Comparison of ENCODE assay signal across 10 cellular contexts in genomic region chr17:58960068-58960467, GRCh38.
DNase-seq lines count a peak whose midpoint lies in the region; ATAC-seq, FAIRE-seq and TF ChIP-seq lines count a peak whose summit lies in the region.
"Had no signal": no experiment of that assay in that cellular context is flagged by ENCODE, and none has a peak within 500 bp of the region (broad histone marks: within the 10 kb centered on the region; RNA-seq: fewer than 3 reads in every experiment).

No MANE protein-coding gene starts in this region.

- no peaks in the 10 kb centered on the region for H3K4me1 ChIP-seq in H1 (replicated peaks in 1 of 4; ENCODE audit: control insufficient read depth in 3 of 4, insufficient read depth in 4 of 4, low read length in 3 of 4)
- no peaks in the 10 kb centered on the region for H3K4me1 ChIP-seq in CD8-positive, alpha-beta memory T cell (ENCODE audit: insufficient read depth, low read length)

- H3K56ac ChIP-seq in H1 (replicated peaks; ENCODE audit: insufficient read length, low read depth, low read length), result no peak overlapping the region

- no peak overlapping the region for H3K27ac ChIP-seq in H1 (ENCODE audit: low read depth, low read length)
- no peak overlapping the region for H3K27ac ChIP-seq in CD8-positive, alpha-beta memory T cell (ENCODE audit: low read depth, low read length)

- H3K27ac Mint-ChIP-seq in CD8-positive, alpha-beta memory T cell, result no peak overlapping the region
- no peak overlapping the region for H3K27ac Mint-ChIP-seq in T-helper 17 cell
- H3K27ac Mint-ChIP-seq: nephron; T-helper 1 cell treated with Interleukin-12 subunit alpha and Interleukin-12 subunit beta and Interleukin-4 antibody, amounts not matched to agents 30 μg/mL and 1 μg/mL, for 36 hours had no signal

- CTCF ChIA-PET in H1 (lab: Charles Lee; ENCODE audit: partially characterized antibody), result interaction anchor here (0.7 to 2.0 kb wide), 6 partner anchors 10 to 71 kb away, joined by 3 to 6 read pairs (median 4); no protein-coding TSS in a partner anchor
- CTCF ChIA-PET in CD8-positive, alpha-beta memory T cell (lab: Charles Lee), result no interaction called here

- no peak overlapping the region for H2BK120ac ChIP-seq in H1 (replicated peaks; ENCODE audit: low read depth, low read length)

- H3K4me3 Mint-ChIP-seq in CD8-positive, alpha-beta memory T cell, result no peak overlapping the region
- H3K4me3 Mint-ChIP-seq in T-helper 17 cell, result no peak overlapping the region
- H3K4me3 Mint-ChIP-seq: nephron; T-helper 1 cell treated with Interleukin-12 subunit alpha and Interleukin-12 subunit beta and Interleukin-4 antibody, amounts not matched to agents 30 μg/mL and 1 μg/mL, for 36 hours had no signal

- peak; percentile 55 for FAIRE-seq in H1 (lab: Jason Lieb, UNC)

- peaks cover 0 to 16% of the 10 kb centered on the region in 2 donors for H3K27me3 Mint-ChIP-seq in CD8-positive, alpha-beta memory T cell
- peaks cover 7% of the 10 kb centered on the region for H3K27me3 Mint-ChIP-seq in T-helper 17 cell

- H2AFZ ChIP-seq in H1 (ENCODE audit: low read length), result no peak overlapping the region

- H3K36me3 ChIP-seq in H1 (ENCODE audit: control insufficient read depth in 2 of 4, insufficient read depth in 4 of 4, low read length in 3 of 4), result no peaks in the 10 kb centered on the region; a peak in 1 of 8 replicates
- H3K36me3 ChIP-seq in CD8-positive, alpha-beta memory T cell (ENCODE audit: insufficient read depth, low read length), result no peaks in the 10 kb centered on the region

- H3K18ac ChIP-seq in H1 (ENCODE audit: extremely low read depth, low read length), result no peak overlapping the region

- no peak overlapping the region for H3K4me3 ChIP-seq in H1 (ENCODE audit: extremely low read depth in 1 of 4, insufficient read depth in 2 of 4, low read depth in 3 of 4, low read length in 4 of 4)
- H3K4me3 ChIP-seq in CD8-positive, alpha-beta memory T cell (ENCODE audit: low read length), result no peak overlapping the region

- no peaks in the 10 kb centered on the region for H3K36me3 Mint-ChIP-seq in CD8-positive, alpha-beta memory T cell
- peaks cover 3% of the 10 kb centered on the region for H3K36me3 Mint-ChIP-seq in T-helper 17 cell (ENCODE audit: low read depth)

- DNase-seq in GM13976 (ENCODE audit: low spot score) (peak; percentile 62), NCI-H2196 (lab: John Stamatoyannopoulos, UW; ENCODE audit: unreplicated experiment) (peak; percentile 70), H1 (ENCODE audit: low read depth in 1 of 2, low spot score in 2 of 2) (no peak), renal cortical epithelial cell (ENCODE audit: low read depth) (peak; percentile 94), left ventricle myocardium superior (no peak), T-helper 17 cell (no peak)
- no peak for DNase-seq in CD8-positive, alpha-beta memory T cell

- intact Hi-C loops in left ventricle myocardium superior (cut with micrococcal nuclease), result no loop called here

- H3K79me2 ChIP-seq in H1 (ENCODE audit: control insufficient read depth in 1 of 2, insufficient read depth in 2 of 2, low read length in 2 of 2), result no peaks in the 10 kb centered on the region

- peak; percentile 14 to 48; a peak in 3 of 4 replicates for TF ChIP-seq RAD21 in H1 (IDR thresholded peaks at IDR 0.05 in 1 of 2, conservative IDR thresholded peaks at IDR 0.05 in 1 of 2; ENCODE audit: low read depth in 2 of 2, low read length in 2 of 2)

- H4K8ac ChIP-seq in H1 (ENCODE audit: extremely low read depth, insufficient read depth, low read length), result no peak overlapping the region

- in situ Hi-C loops in GM13976 (cut with MboI; ENCODE audit: low sequenced_read_pairs, unreplicated experiment), result no loop called here

- POLR2A ChIA-PET in H1 (lab: Charles Lee; ENCODE audit: partially characterized antibody), result interaction anchor here (0.6 kb wide), 1 partner anchor 238 kb away, joined by 3 read pairs; no protein-coding TSS in a partner anchor
- POLR2A ChIA-PET in CD8-positive, alpha-beta memory T cell (lab: Charles Lee), result no interaction called here

- no peaks in the 10 kb centered on the region for H3K27me3 ChIP-seq in H1 (replicated peaks in 1 of 4; ENCODE audit: control insufficient read depth in 3 of 4, extremely low read depth in 1 of 4, insufficient read depth in 3 of 4, low read length in 3 of 4)
- no peaks in the 10 kb centered on the region for H3K27me3 ChIP-seq in CD8-positive, alpha-beta memory T cell (ENCODE audit: insufficient read depth, low read length, poor library complexity, severe bottlenecking)

- H2AK5ac ChIP-seq in H1 (ENCODE audit: low read depth, low read length), result no peak overlapping the region

- peak; percentile 15 for TF ChIP-seq CTCF in GM13976 (IDR thresholded peaks at IDR 0.05; ENCODE audit: borderline replicate concordance, control extremely low read depth, extremely low read depth, insufficient read depth, missing control alignments)
- peak in 2 of 3 experiments; percentile 26 to 27; a peak in 2 of 4 replicates for TF ChIP-seq CTCF in H1 (IDR thresholded peaks at IDR 0.05; ENCODE audit: control extremely low read depth in 1 of 3, insufficient read depth in 1 of 3, low read depth in 1 of 3, low read length in 3 of 3)

- H2BK20ac ChIP-seq in H1 (ENCODE audit: low read length), result no peak overlapping the region

- no peak for TF ChIP-seq EP300 in H1 (IDR thresholded peaks at IDR 0.05; ENCODE audit: borderline replicate concordance in 1 of 2, low read depth in 2 of 2, low read length in 2 of 2)

- no peak overlapping the region for H3K4me2 ChIP-seq in H1 (ENCODE audit: insufficient read depth in 1 of 2, low read depth in 2 of 2, low read length in 2 of 2)

- H4K5ac ChIP-seq in H1 (ENCODE audit: insufficient read length, low read depth, low read length), result no peak overlapping the region

- no peak overlapping the region for H2BK12ac ChIP-seq in H1 (ENCODE audit: low read depth, low read length)

- no peaks in the 10 kb centered on the region for H3K4me1 Mint-ChIP-seq in CD8-positive, alpha-beta memory T cell
- no peaks in the 10 kb centered on the region for H3K4me1 Mint-ChIP-seq in T-helper 17 cell
- H3K4me1 Mint-ChIP-seq: nephron had no signal

- H3K14ac ChIP-seq in H1 (ENCODE audit: insufficient read length), result no peak overlapping the region

- no peak overlapping the region for H3K23ac ChIP-seq in H1 (ENCODE audit: insufficient read length)

- no peak overlapping the region for H2BK5ac ChIP-seq in H1 (ENCODE audit: low read depth, low read length)

- TF ChIP-seq POLR2A in H1 (IDR thresholded peaks at IDR 0.05; ENCODE audit: control extremely low read depth in 1 of 2, low read depth in 2 of 2, low read length in 2 of 2), result no peak

- no peaks in the 10 kb centered on the region for H3K79me1 ChIP-seq in H1 (ENCODE audit: low read depth, low read length)

- H3K9ac ChIP-seq in H1 (replicated peaks in 1 of 4; ENCODE audit: extremely low read depth in 1 of 4, low read depth in 3 of 4, low read length in 3 of 4), result no peak overlapping the region

- no peaks in the 10 kb centered on the region for H3K9me3 ChIP-seq in H1 (ENCODE audit: insufficient read depth in 2 of 2, low read depth in 1 of 2, low read length in 1 of 2)
- no peaks in the 10 kb centered on the region for H3K9me3 ChIP-seq in CD8-positive, alpha-beta memory T cell (ENCODE audit: low read length)
- no peaks in the 10 kb centered on the region for H3K9me3 ChIP-seq in T-helper 17 cell (ENCODE audit: control insufficient read depth, low read length, poor library complexity, severe bottlenecking)

- no peak overlapping the region for H4K91ac ChIP-seq in H1 (replicated peaks; ENCODE audit: insufficient read length, low read length)

- H3K23me2 ChIP-seq in H1 (ENCODE audit: low read depth, low read length), result no peaks in the 10 kb centered on the region

- H2BK15ac ChIP-seq in H1 (ENCODE audit: low read length), result no peak overlapping the region

- no peaks in the 10 kb centered on the region for H4K20me1 ChIP-seq in H1 (replicated peaks in 1 of 2; ENCODE audit: control insufficient read depth in 1 of 2, insufficient read depth in 2 of 2, low read length in 2 of 2)

- no peak for ATAC-seq in GM21423 (IDR thresholded peaks at IDR 0.05; ENCODE audit: unreplicated experiment)
- no peak for ATAC-seq in left ventricle myocardium superior
- no peak for ATAC-seq in T-helper 17 cell

- H3K4ac ChIP-seq in H1 (replicated peaks; ENCODE audit: insufficient read length, low read depth, low read length), result no peak overlapping the region

- H3K9me3 Mint-ChIP-seq in CD8-positive, alpha-beta memory T cell, result no peaks in the 10 kb centered on the region
- H3K9me3 Mint-ChIP-seq: nephron; T-helper 1 cell treated with Interleukin-12 subunit alpha and Interleukin-12 subunit beta and Interleukin-4 antibody, amounts not matched to agents 30 μg/mL and 1 μg/mL, for 36 hours had no signal

TF ChIP-seq in H1, 55 proteins besides CTCF, POLR2A, EP300 and RAD21:
- 0 out of 2 replicates have a peak, but pooled peaks have one; percentile 33 for TF ChIP-seq SP1 (IDR thresholded peaks at IDR 0.05; ENCODE audit: low read depth, low read length)
- TF ChIP-seq KDM1A (IDR thresholded peaks at IDR 0.05; ENCODE audit: borderline replicate concordance, low read length), result no peak

Comparison
In these comparisons a context has a peak if more than half of its experiments do, and no peak if none do; other contexts are left out.
1. DNase-seq: peak in GM13976 (single experiment), NCI-H2196 (single experiment) and renal cortical epithelial cell (single experiment); none in H1 (0 of 2), left ventricle myocardium superior (single experiment), CD8-positive, alpha-beta memory T cell (0 of 5) and T-helper 17 cell (0 of 3).